Comparison of ENCODE assay signal across 1 cellular context in the genomic region with DNA sequence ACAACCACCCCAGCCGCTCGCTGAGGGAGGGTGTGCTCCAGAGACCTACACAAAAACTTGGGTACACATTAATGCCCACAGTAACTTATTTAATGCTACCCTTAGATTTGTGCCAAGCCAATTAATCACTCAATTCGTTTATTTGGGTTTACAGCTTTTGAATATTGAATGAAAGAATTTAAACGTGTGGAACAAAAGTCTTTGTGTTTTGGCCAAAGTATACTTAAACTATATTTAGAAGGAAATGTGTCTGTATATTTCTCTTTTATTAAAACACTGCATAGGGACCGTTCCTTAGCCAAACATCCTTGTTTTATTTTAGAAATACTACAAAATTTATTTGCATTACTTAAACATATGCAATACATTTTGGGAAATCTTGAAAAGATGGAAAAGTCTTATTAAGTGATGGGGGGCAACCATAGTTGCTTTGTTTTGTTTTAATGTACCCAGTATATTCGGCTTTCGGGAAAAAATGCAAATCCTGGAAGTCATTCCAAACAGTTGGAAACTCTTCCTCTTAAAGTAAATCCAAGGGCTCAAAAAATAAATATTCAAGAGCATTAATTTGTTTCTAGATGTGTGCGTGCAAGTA.
TF ChIP-seq lines count a peak whose summit lies in the region.

No MANE protein-coding gene starts in this region.

TF ChIP-seq in WTC11, 78 proteins besides CTCF, POLR2A, EP300 and RAD21 (continued from another document):
- TF ChIP-seq, protein P1, sequence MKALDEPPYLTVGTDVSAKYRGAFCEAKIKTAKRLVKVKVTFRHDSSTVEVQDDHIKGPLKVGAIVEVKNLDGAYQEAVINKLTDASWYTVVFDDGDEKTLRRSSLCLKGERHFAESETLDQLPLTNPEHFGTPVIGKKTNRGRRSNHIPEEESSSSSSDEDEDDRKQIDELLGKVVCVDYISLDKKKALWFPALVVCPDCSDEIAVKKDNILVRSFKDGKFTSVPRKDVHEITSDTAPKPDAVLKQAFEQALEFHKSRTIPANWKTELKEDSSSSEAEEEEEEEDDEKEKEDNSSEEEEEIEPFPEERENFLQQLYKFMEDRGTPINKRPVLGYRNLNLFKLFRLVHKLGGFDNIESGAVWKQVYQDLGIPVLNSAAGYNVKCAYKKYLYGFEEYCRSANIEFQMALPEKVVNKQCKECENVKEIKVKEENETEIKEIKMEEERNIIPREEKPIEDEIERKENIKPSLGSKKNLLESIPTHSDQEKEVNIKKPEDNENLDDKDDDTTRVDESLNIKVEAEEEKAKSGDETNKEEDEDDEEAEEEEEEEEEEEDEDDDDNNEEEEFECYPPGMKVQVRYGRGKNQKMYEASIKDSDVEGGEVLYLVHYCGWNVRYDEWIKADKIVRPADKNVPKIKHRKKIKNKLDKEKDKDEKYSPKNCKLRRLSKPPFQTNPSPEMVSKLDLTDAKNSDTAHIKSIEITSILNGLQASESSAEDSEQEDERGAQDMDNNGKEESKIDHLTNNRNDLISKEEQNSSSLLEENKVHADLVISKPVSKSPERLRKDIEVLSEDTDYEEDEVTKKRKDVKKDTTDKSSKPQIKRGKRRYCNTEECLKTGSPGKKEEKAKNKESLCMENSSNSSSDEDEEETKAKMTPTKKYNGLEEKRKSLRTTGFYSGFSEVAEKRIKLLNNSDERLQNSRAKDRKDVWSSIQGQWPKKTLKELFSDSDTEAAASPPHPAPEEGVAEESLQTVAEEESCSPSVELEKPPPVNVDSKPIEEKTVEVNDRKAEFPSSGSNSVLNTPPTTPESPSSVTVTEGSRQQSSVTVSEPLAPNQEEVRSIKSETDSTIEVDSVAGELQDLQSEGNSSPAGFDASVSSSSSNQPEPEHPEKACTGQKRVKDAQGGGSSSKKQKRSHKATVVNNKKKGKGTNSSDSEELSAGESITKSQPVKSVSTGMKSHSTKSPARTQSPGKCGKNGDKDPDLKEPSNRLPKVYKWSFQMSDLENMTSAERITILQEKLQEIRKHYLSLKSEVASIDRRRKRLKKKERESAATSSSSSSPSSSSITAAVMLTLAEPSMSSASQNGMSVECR (CRISPR knock-in tag; IDR thresholded peaks at IDR 0.05; ENCODE audit: borderline replicate concordance), result no peak
- TF ChIP-seq, protein P2, sequence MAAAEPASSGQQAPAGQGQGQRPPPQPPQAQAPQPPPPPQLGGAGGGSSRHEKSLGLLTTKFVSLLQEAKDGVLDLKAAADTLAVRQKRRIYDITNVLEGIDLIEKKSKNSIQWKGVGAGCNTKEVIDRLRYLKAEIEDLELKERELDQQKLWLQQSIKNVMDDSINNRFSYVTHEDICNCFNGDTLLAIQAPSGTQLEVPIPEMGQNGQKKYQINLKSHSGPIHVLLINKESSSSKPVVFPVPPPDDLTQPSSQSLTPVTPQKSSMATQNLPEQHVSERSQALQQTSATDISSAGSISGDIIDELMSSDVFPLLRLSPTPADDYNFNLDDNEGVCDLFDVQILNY (CRISPR knock-in tag; IDR thresholded peaks at IDR 0.05), result no peak
- TF ChIP-seq, protein P3, sequence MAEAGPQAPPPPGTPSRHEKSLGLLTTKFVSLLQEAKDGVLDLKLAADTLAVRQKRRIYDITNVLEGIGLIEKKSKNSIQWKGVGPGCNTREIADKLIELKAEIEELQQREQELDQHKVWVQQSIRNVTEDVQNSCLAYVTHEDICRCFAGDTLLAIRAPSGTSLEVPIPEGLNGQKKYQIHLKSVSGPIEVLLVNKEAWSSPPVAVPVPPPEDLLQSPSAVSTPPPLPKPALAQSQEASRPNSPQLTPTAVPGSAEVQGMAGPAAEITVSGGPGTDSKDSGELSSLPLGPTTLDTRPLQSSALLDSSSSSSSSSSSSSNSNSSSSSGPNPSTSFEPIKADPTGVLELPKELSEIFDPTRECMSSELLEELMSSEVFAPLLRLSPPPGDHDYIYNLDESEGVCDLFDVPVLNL (CRISPR knock-in tag; IDR thresholded peaks at IDR 0.05; ENCODE audit: borderline replicate concordance, low read depth), result no peak
- TF ChIP-seq, protein P4, sequence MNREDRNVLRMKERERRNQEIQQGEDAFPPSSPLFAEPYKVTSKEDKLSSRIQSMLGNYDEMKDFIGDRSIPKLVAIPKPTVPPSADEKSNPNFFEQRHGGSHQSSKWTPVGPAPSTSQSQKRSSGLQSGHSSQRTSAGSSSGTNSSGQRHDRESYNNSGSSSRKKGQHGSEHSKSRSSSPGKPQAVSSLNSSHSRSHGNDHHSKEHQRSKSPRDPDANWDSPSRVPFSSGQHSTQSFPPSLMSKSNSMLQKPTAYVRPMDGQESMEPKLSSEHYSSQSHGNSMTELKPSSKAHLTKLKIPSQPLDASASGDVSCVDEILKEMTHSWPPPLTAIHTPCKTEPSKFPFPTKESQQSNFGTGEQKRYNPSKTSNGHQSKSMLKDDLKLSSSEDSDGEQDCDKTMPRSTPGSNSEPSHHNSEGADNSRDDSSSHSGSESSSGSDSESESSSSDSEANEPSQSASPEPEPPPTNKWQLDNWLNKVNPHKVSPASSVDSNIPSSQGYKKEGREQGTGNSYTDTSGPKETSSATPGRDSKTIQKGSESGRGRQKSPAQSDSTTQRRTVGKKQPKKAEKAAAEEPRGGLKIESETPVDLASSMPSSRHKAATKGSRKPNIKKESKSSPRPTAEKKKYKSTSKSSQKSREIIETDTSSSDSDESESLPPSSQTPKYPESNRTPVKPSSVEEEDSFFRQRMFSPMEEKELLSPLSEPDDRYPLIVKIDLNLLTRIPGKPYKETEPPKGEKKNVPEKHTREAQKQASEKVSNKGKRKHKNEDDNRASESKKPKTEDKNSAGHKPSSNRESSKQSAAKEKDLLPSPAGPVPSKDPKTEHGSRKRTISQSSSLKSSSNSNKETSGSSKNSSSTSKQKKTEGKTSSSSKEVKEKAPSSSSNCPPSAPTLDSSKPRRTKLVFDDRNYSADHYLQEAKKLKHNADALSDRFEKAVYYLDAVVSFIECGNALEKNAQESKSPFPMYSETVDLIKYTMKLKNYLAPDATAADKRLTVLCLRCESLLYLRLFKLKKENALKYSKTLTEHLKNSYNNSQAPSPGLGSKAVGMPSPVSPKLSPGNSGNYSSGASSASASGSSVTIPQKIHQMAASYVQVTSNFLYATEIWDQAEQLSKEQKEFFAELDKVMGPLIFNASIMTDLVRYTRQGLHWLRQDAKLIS (CRISPR knock-in tag; IDR thresholded peaks at IDR 0.05; ENCODE audit: borderline replicate concordance), result no peak
- TF ChIP-seq KAT7 (CRISPR knock-in tag; IDR thresholded peaks at IDR 0.05; ENCODE audit: borderline replicate concordance) (no peak), ZNF263 (CRISPR knock-in tag; IDR thresholded peaks at IDR 0.05; ENCODE audit: low read depth) (no peak), SMAD4 (CRISPR knock-in tag; IDR thresholded peaks at IDR 0.05) (no peak), ESRRA (CRISPR knock-in tag; IDR thresholded peaks at IDR 0.05; ENCODE audit: borderline replicate concordance) (no peak), TP53 (CRISPR knock-in tag; IDR thresholded peaks at IDR 0.05) (no peak), NR3C1 (CRISPR knock-in tag; conservative IDR thresholded peaks at IDR 0.05; ENCODE audit: low read depth) (no peak), ZNF416 (CRISPR knock-in tag; IDR thresholded peaks at IDR 0.05) (no peak), NFE2L1 (CRISPR knock-in tag; IDR thresholded peaks at IDR 0.05) (no peak), SP1 (CRISPR knock-in tag; conservative IDR thresholded peaks at IDR 0.05) (no peak), FOXP1 (CRISPR knock-in tag; IDR thresholded peaks at IDR 0.05; ENCODE audit: borderline replicate concordance) (no peak)
- TF ChIP-seq, protein P5, sequence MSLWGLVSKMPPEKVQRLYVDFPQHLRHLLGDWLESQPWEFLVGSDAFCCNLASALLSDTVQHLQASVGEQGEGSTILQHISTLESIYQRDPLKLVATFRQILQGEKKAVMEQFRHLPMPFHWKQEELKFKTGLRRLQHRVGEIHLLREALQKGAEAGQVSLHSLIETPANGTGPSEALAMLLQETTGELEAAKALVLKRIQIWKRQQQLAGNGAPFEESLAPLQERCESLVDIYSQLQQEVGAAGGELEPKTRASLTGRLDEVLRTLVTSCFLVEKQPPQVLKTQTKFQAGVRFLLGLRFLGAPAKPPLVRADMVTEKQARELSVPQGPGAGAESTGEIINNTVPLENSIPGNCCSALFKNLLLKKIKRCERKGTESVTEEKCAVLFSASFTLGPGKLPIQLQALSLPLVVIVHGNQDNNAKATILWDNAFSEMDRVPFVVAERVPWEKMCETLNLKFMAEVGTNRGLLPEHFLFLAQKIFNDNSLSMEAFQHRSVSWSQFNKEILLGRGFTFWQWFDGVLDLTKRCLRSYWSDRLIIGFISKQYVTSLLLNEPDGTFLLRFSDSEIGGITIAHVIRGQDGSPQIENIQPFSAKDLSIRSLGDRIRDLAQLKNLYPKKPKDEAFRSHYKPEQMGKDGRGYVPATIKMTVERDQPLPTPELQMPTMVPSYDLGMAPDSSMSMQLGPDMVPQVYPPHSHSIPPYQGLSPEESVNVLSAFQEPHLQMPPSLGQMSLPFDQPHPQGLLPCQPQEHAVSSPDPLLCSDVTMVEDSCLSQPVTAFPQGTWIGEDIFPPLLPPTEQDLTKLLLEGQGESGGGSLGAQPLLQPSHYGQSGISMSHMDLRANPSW (CRISPR knock-in tag; conservative IDR thresholded peaks at IDR 0.05; ENCODE audit: low read depth), result no peak
